In genomic region chr2:27839022-27839618, GRCh38 we compare ENCODE assay signal across 19 cellular contexts.
"Had no signal": no experiment of that assay in that cellular context is flagged by ENCODE, and none has a peak within 500 bp of the region (broad histone marks: within the 10 kb centered on the region; RNA-seq: fewer than 3 reads in every experiment).

No MANE protein-coding gene starts in this region.

- H3K4me1 Mint-ChIP-seq: naive B cell; natural killer cell; stimulated activated memory B cell treated with anti-CD40 and anti-IgM and Interleukin-4, amounts not matched to agents 10 μg/mL and 1 μg/mL and 100 μg/mL, for 72 hours; stimulated activated naive CD8-positive, alpha-beta T cell treated with anti-CD3 and anti-CD28 coated beads, Interleukin-15, amount 100 ng/mL, for 72 hours had no signal

- DNase-seq: islet precursor cell; left ventricle myocardium inferior; mesendoderm; naive B cell; natural killer cell; ovary; right lobe of liver; stimulated activated CD4-positive, alpha-beta T cell treated with anti-CD3 and anti-CD28 coated beads, Interleukin-1b, Interleukin-23, amount 100 ng/mL, for 48 hours; stimulated activated CD4-positive, alpha-beta T cell treated with anti-CD3 and anti-CD28 coated beads, Interleukin-2, amount 100 ng/mL, for 48 hours; stimulated activated CD4-positive, alpha-beta T cell treated with anti-CD3 and anti-CD28 coated beads, Interleukin-4, amount 100 ng/mL, for 4 hours; stimulated activated CD8-positive, alpha-beta memory T cell treated with anti-CD3 and anti-CD28 coated beads, Interleukin-4, amount 100 ng/mL, for 48 hours; stimulated activated naive CD4-positive, alpha-beta T cell treated with Interleukin-2 at 50 U/mL for 16 hours; stimulated activated naive CD8-positive, alpha-beta T cell treated with anti-CD3 and anti-CD28 coated beads, Interleukin-15, amount 100 ng/mL, for 72 hours; substantia nigra; uterus had no signal

- H3K27ac Mint-ChIP-seq: mesothelial cell of epicardium; naive B cell; natural killer cell; progenitor cell of endocrine pancreas; stimulated activated memory B cell treated with anti-CD40 and anti-IgM and Interleukin-4, amounts not matched to agents 10 μg/mL and 1 μg/mL and 100 μg/mL, for 72 hours; stimulated activated naive CD8-positive, alpha-beta T cell treated with anti-CD3 and anti-CD28 coated beads, Interleukin-15, amount 100 ng/mL, for 72 hours; type B pancreatic cell had no signal

- ATAC-seq: natural killer cell; right lobe of liver; stimulated activated memory B cell treated with anti-CD40 and anti-IgM and Interleukin-4, amounts not matched to agents 10 μg/mL and 1 μg/mL and 100 μg/mL, for 72 hours; stimulated activated naive CD8-positive, alpha-beta T cell treated with anti-CD3 and anti-CD28 coated beads, Interleukin-15, amount 100 ng/mL, for 72 hours had no signal

- H3K27me3 Mint-ChIP-seq: naive B cell; progenitor cell of endocrine pancreas; stimulated activated memory B cell treated with anti-CD40 and anti-IgM and Interleukin-4, amounts not matched to agents 10 μg/mL and 1 μg/mL and 100 μg/mL, for 72 hours; stimulated activated naive CD8-positive, alpha-beta T cell treated with anti-CD3 and anti-CD28 coated beads, Interleukin-15, amount 100 ng/mL, for 72 hours; type B pancreatic cell had no signal

- H3K4me3 Mint-ChIP-seq: mesothelial cell of epicardium; naive B cell; natural killer cell; stimulated activated memory B cell treated with anti-CD40 and anti-IgM and Interleukin-4, amounts not matched to agents 10 μg/mL and 1 μg/mL and 100 μg/mL, for 72 hours; stimulated activated naive CD8-positive, alpha-beta T cell treated with anti-CD3 and anti-CD28 coated beads, Interleukin-15, amount 100 ng/mL, for 72 hours; type B pancreatic cell had no signal

- H3K36me3 Mint-ChIP-seq: natural killer cell had no signal

- H3K9me3 Mint-ChIP-seq: natural killer cell; stimulated activated memory B cell treated with anti-CD40 and anti-IgM and Interleukin-4, amounts not matched to agents 10 μg/mL and 1 μg/mL and 100 μg/mL, for 72 hours; stimulated activated naive CD8-positive, alpha-beta T cell treated with anti-CD3 and anti-CD28 coated beads, Interleukin-15, amount 100 ng/mL, for 72 hours; type B pancreatic cell had no signal
